Comparison of ENCODE assay signal across 19 cellular contexts in genomic region chr7:133804127-133804526, GRCh38.
"Had no signal": no experiment of that assay in that cellular context is flagged by ENCODE, and none has a peak within 500 bp of the region (broad histone marks: within the 10 kb centered on the region; RNA-seq: fewer than 3 reads in every experiment).

No MANE protein-coding gene starts in this region.

- H3K36me3 Mint-ChIP-seq: activated CD8-positive, alpha-beta memory T cell treated with anti-CD3 and anti-CD28 coated beads, Interleukin-2, amount 10 ng/mL, durations not matched to agents 7 days and 5 days; mesothelial cell of epicardium had no signal

- H3K27ac ChIP-seq: dorsolateral prefrontal cortex, lower lobe of right lung, prostate gland, suprapubic skin had no signal

- H3K27ac Mint-ChIP-seq: activated CD8-positive, alpha-beta memory T cell treated with anti-CD3 and anti-CD28 coated beads, Interleukin-2, amount 10 ng/mL, durations not matched to agents 7 days and 5 days; activated naive CD8-positive, alpha-beta T cell; mesothelial cell of epicardium; stimulated activated naive CD8-positive, alpha-beta T cell treated with anti-CD3 and anti-CD28 coated beads, Interleukin-15, Interleukin-2, amounts not matched to agents 100 ng/mL and 50 ng/mL, for 24 hours had no signal

- H3K9me3 Mint-ChIP-seq: activated T-cell treated with anti-CD3 and anti-CD28 coated beads, Interleukin-2, amount 50 U/mL, for 4 hours; mesothelial cell of epicardium; stimulated activated naive CD8-positive, alpha-beta T cell treated with anti-CD3 and anti-CD28 coated beads, Interleukin-15, Interleukin-2, amounts not matched to agents 100 ng/mL and 50 ng/mL, for 24 hours had no signal

- H3K9me3 ChIP-seq: lower lobe of right lung, prostate gland, suprapubic skin had no signal

- H3K27me3 ChIP-seq: dorsolateral prefrontal cortex, suprapubic skin had no signal

- H3K4me1 ChIP-seq: lower lobe of right lung, prostate gland, suprapubic skin had no signal

- H3K4me3 ChIP-seq: dorsolateral prefrontal cortex, lower lobe of right lung, prostate gland, smooth muscle cell, suprapubic skin had no signal

- H3K36me3 ChIP-seq: lower lobe of right lung, prostate gland, suprapubic skin had no signal

- FAIRE-seq: islet of Langerhans had no signal

- H3K4me3 Mint-ChIP-seq: activated CD8-positive, alpha-beta memory T cell treated with anti-CD3 and anti-CD28 coated beads, Interleukin-2, amount 10 ng/mL, durations not matched to agents 7 days and 5 days; activated naive CD8-positive, alpha-beta T cell; activated T-cell treated with anti-CD3 and anti-CD28 coated beads, Interleukin-2, amount 50 U/mL, for 4 hours; mesothelial cell of epicardium; stimulated activated naive CD8-positive, alpha-beta T cell treated with anti-CD3 and anti-CD28 coated beads, Interleukin-15, Interleukin-2, amounts not matched to agents 100 ng/mL and 50 ng/mL, for 24 hours had no signal

- H3K4me1 Mint-ChIP-seq: activated CD8-positive, alpha-beta memory T cell treated with anti-CD3 and anti-CD28 coated beads, Interleukin-2, amount 10 ng/mL, durations not matched to agents 7 days and 5 days; mesothelial cell of epicardium had no signal

- ATAC-seq: activated CD4-positive, CD25-positive, alpha-beta regulatory T cell treated with anti-CD3 and anti-CD28 coated beads, Interleukin-2, amount 50 U/mL, for 24 hours; activated CD8-positive, alpha-beta memory T cell treated with anti-CD3 and anti-CD28 coated beads, Interleukin-2, amount 10 ng/mL, durations not matched to agents 7 days and 5 days; activated T-cell treated with anti-CD3 and anti-CD28 coated beads, Interleukin-2, amount 50 U/mL, for 4 hours; left colon; lower lobe of right lung; right cardiac atrium had no signal

- DNase-seq: activated CD4-positive, alpha-beta T cell treated with anti-CD3 and anti-CD28 coated beads, Interleukin-2, amount 50 U/mL, for 4 hours; activated CD8-positive, alpha-beta memory T cell treated with anti-CD3 and anti-CD28 coated beads, Interleukin-2, amount 10 ng/mL, durations not matched to agents 7 days and 5 days; activated gamma-delta T cell treated with Interleukin-2 at 50 U/mL for 16 hours; activated T-cell treated with anti-CD3 and anti-CD28 coated beads, Interleukin-2, amount 50 U/mL, for 4 hours; amniotic stem cell; dorsolateral prefrontal cortex; left colon; lower lobe of right lung; right cardiac atrium; T1000; trophoblast cell had no signal

- H3K27me3 Mint-ChIP-seq: activated CD8-positive, alpha-beta memory T cell treated with anti-CD3 and anti-CD28 coated beads, Interleukin-2, amount 10 ng/mL, durations not matched to agents 7 days and 5 days; activated naive CD8-positive, alpha-beta T cell; stimulated activated naive CD8-positive, alpha-beta T cell treated with anti-CD3 and anti-CD28 coated beads, Interleukin-15, Interleukin-2, amounts not matched to agents 100 ng/mL and 50 ng/mL, for 24 hours had no signal
